In the genomic region with DNA sequence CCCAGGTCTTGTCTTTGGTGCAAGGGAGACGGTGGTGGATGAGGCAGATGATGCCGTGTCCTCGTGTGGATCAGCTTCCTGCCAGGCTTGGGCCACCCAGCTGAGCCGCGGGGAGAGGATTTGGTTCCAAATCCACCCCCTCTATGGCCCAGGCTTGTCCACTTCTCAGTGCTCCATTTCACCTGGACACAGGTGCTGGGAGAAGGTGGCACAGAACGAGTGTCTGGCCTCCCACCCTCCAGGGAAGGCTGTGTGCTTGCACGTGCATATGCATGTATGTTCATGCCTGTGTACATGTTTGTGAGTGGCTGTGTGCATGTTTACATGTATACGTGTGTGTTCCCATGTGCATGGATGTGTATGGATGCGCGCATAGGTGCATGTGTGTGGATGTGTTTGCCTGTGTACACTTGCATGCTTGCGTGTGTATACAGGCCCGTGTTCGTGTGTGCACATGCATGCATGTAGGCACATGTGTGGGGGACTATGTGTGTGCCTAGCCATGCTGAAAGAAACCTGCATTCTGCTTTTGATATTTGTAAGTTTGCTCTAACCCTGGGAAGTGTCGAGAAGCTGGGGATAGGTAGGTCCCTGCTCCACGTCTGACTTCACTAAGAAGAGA, we compare ENCODE assay signal across 25 cellular contexts.
DNase-seq lines count a peak whose midpoint lies in the region; ATAC-seq, FAIRE-seq and TF ChIP-seq lines count a peak whose summit lies in the region.
"Had no signal": no experiment of that assay in that cellular context is flagged by ENCODE, and none has a peak within 500 bp of the region (broad histone marks: within the 10 kb centered on the region; RNA-seq: fewer than 3 reads in every experiment).

No MANE protein-coding gene starts in this region.

- no peaks in the 10 kb centered on the region for H3K4me1 ChIP-seq in RWPE2 (ENCODE audit: insufficient read depth, poor library complexity, severe bottlenecking)
- peaks cover 17% of the 10 kb centered on the region for H3K4me1 ChIP-seq in HepG2 (ENCODE audit: insufficient read depth, low read length)
- peaks cover 0 to 4% (median 0%) of the 10 kb centered on the region in 6 donors for H3K4me1 ChIP-seq in spleen
- H3K4me1 ChIP-seq in effector memory CD4-positive, alpha-beta T cell (ENCODE audit: control insufficient read depth, insufficient read depth, low read length, poor library complexity, severe bottlenecking) = no peaks in the 10 kb centered on the region
- H3K4me1 ChIP-seq: Caco-2 had no signal

- no peak overlapping the region for H3K4me3 ChIP-seq in RWPE2 (ENCODE audit: severe bottlenecking)
- no peak overlapping the region for H3K4me3 ChIP-seq in HepG2 (replicated peaks in 1 of 3; ENCODE audit: insufficient read depth in 1 of 3, low read depth in 2 of 3, low read length in 3 of 3)
- no peak overlapping the region for H3K4me3 ChIP-seq in spleen
- no peak overlapping the region for H3K4me3 ChIP-seq in effector memory CD4-positive, alpha-beta T cell (ENCODE audit: insufficient read depth, low read depth, low read length, poor library complexity, severe bottlenecking)
- H3K4me3 ChIP-seq: PC-9 had no signal

- intact Hi-C loops in HepG2 (cut with micrococcal nuclease; ENCODE audit: unreplicated experiment) = no loop called here
- intact Hi-C loops in spleen (cut with DNase I; ENCODE audit: low total_unique reads) = no loop called here

- H3K27me3 ChIP-seq in RWPE2 (ENCODE audit: insufficient read depth, poor library complexity, severe bottlenecking) (peaks cover 18% of the 10 kb centered on the region), HepG2 (ENCODE audit: control insufficient read depth in 1 of 2, insufficient read depth in 2 of 2, low read length in 2 of 2) (peaks cover 0 to 6% of the 10 kb centered on the region in 2 experiments; a peak in 1 of 5 replicates), spleen (replicated peaks in 1 of 7) (peaks cover 0 to 9% (median 0%) of the 10 kb centered on the region in 7 donors)
- H3K27me3 ChIP-seq in effector memory CD4-positive, alpha-beta T cell (replicated peaks; ENCODE audit: control insufficient read depth, insufficient read depth, low read length, poor library complexity, severe bottlenecking) = no peaks in the 10 kb centered on the region

- CTCF ChIA-PET in HepG2 (lab: Yijun Ruan, JAX; ENCODE audit: low intra/inter-chr PET ratio, low total read pairs) = no interaction called here

- no TSS peak for BruUV-seq in HepG2 (replicated peaks; lab: Mats Ljungman, UMichigan)

- TF ChIP-seq POLR2A in HepG2 (IDR thresholded peaks at IDR 0.05; ENCODE audit: insufficient read depth in 1 of 2, low read depth in 2 of 2, low read length in 2 of 2) (no peak), spleen (IDR thresholded peaks at IDR 0.05) (no peak)

- H4K20me1 ChIP-seq in HepG2 (ENCODE audit: insufficient read depth, low read length) = no peaks in the 10 kb centered on the region

- no peak for TF ChIP-seq CTCF in RWPE2 (IDR thresholded peaks at IDR 0.05; ENCODE audit: poor library complexity, severe bottlenecking)
- no peak for TF ChIP-seq CTCF in HepG2 (CRISPR knock-in tag; IDR thresholded peaks at IDR 0.05)
- TF ChIP-seq CTCF in spleen (IDR thresholded peaks at IDR 0.05 in 8 of 11, conservative IDR thresholded peaks at IDR 0.05 in 3 of 11) = no peak

- H3K4me2 ChIP-seq in HepG2 (ENCODE audit: low read depth, low read length) = no peak overlapping the region
- H3K4me2 ChIP-seq: PC-9 had no signal

- no peak overlapping the region for H2AFZ ChIP-seq in HepG2 (ENCODE audit: low read length)
- H2AFZ ChIP-seq: PC-9 had no signal

- H3K27ac ChIP-seq in RWPE2 (ENCODE audit: poor library complexity, severe bottlenecking) (no peak overlapping the region), HepG2 (ENCODE audit: extremely low read length, insufficient read depth, low read length) (no peak overlapping the region), spleen (no peak overlapping the region)
- H3K27ac ChIP-seq in effector memory CD4-positive, alpha-beta T cell (ENCODE audit: insufficient read depth, low read length, poor library complexity, severe bottlenecking) = no peak overlapping the region
- H3K27ac ChIP-seq: HL-60, PC-9 had no signal

- TF ChIP-seq EP300 in HepG2 (IDR thresholded peaks at IDR 0.05; ENCODE audit: low read depth in 2 of 2, low read length in 2 of 2) (no peak), HepG2 (CRISPR knock-in tag; IDR thresholded peaks at IDR 0.05; ENCODE audit: borderline replicate concordance) (no peak)

- H3K36me3 ChIP-seq in RWPE2 (ENCODE audit: low read depth) (no peaks in the 10 kb centered on the region), HepG2 (replicated peaks in 1 of 2; ENCODE audit: control insufficient read depth in 1 of 2, insufficient read depth in 2 of 2, low read length in 2 of 2) (no peaks in the 10 kb centered on the region), spleen (no peaks in the 10 kb centered on the region)
- no peaks in the 10 kb centered on the region for H3K36me3 ChIP-seq in effector memory CD4-positive, alpha-beta T cell (ENCODE audit: control insufficient read depth, insufficient read depth, low read length)

- no peaks in the 10 kb centered on the region for H3K79me2 ChIP-seq in HepG2 (ENCODE audit: insufficient read depth, low read length)

- in situ Hi-C loops in HepG2 (cut with HindIII; ENCODE audit: extremely low pct_ligation_motif_present, low pct_unique_long_range_greater_than_20kb) = no loop called here

- FAIRE-seq in HTR-8/SVneo (lab: Jason Lieb, UNC) (peak; percentile 49), HepG2 (lab: Jason Lieb, UNC) (no peak)
- FAIRE-seq: G401.6 had no signal

- DNase-seq in HTR-8/SVneo (ENCODE audit: insufficient read length, low spot score) (no peak), RWPE2 (ENCODE audit: low spot score) (peak; percentile 37), HepG2 (ENCODE audit: low spot score) (no peak), spleen (peak; percentile 49), cortex of kidney (lab: John Stamatoyannopoulos, UW) (no peak)
- DNase-seq in activated CD4-positive, alpha-beta T cell treated with anti-CD3 and anti-CD28 coated beads, Interleukin-2, amount 50 U/mL, for 1 hour = no peak
- DNase-seq in effector memory CD4-positive, alpha-beta T cell = no peak
- DNase-seq: C1 segment of cervical spinal cord; CD8-positive, alpha-beta T cell; GOT3; HCEC 1CT; Karpas-422; NCI-H1092; NCI-H1417 treated with DMSO at 0.1 percent for 48 hours; NCI-H1694 treated with DMSO at 0.1 percent for 48 hours; NCI-H2081; NCI-H2227 treated with DMSO at 0.1 percent for 48 hours; NCI-H526 treated with DMSO at 0.1 percent for 48 hours; PC-9; RPMI8226; SHP77 treated with DMSO at 0.1 percent for 48 hours had no signal

- POLR2A ChIA-PET in HepG2 (lab: Yijun Ruan, JAX) = no interaction called here

- TF ChIP-seq RAD21 in HepG2 (CRISPR knock-in tag; IDR thresholded peaks at IDR 0.05) = no peak

- no peaks in the 10 kb centered on the region for H3K9me3 ChIP-seq in RWPE2 (ENCODE audit: severe bottlenecking)
- no peaks in the 10 kb centered on the region for H3K9me3 ChIP-seq in HepG2 (ENCODE audit: low read length)
- no peaks in the 10 kb centered on the region for H3K9me3 ChIP-seq in spleen
- H3K9me3 ChIP-seq in effector memory CD4-positive, alpha-beta T cell (ENCODE audit: control insufficient read depth, low read length) = no peaks in the 10 kb centered on the region

- ATAC-seq in RWPE2 (ENCODE audit: low read depth) (no peak), HepG2 (no peak), HG03045 (IDR thresholded peaks at IDR 0.05; ENCODE audit: unreplicated experiment) (no peak)
- ATAC-seq: CD8-positive, alpha-beta T cell had no signal

- WGBS in HepG2 (ENCODE audit: low lambda C conversion rate) = 36% methylated on average over 15 of the region's 15 CpGs
- WGBS in spleen, 5 donors = 74 to 90% (median 83%) methylated on average over 13 to 15 of the region's 15 CpGs

- H3K9ac ChIP-seq in HepG2 (ENCODE audit: insufficient read depth, low read depth, low read length) = no peak overlapping the region

TF ChIP-seq in HepG2, 621 proteins besides CTCF, POLR2A, EP300 and RAD21:
- TF ChIP-seq, protein P1, sequence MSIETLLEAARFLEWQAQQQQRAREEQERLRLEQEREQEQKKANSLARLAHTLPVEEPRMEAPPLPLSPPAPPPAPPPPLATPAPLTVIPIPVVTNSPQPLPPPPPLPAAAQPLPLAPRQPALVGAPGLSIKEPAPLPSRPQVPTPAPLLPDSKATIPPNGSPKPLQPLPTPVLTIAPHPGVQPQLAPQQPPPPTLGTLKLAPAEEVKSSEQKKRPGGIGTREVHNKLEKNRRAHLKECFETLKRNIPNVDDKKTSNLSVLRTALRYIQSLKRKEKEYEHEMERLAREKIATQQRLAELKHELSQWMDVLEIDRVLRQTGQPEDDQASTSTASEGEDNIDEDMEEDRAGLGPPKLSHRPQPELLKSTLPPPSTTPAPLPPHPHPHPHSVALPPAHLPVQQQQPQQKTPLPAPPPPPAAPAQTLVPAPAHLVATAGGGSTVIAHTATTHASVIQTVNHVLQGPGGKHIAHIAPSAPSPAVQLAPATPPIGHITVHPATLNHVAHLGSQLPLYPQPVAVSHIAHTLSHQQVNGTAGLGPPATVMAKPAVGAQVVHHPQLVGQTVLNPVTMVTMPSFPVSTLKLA (IDR thresholded peaks at IDR 0.05) = peak; percentile 64
- TF ChIP-seq CCAR2 (optimal IDR thresholded peaks at IDR 0.05; ENCODE audit: low read depth, low read length) = no peak

Comparison
In these comparisons a context has a peak if more than half of its experiments do, and no peak if none do; other contexts are left out.
1. DNase-seq: peak in RWPE2 (single experiment) and spleen (single experiment); none in HTR-8/SVneo (single experiment), HepG2 (single experiment), cortex of kidney (single experiment), activated CD4-positive, alpha-beta T cell treated with anti-CD3 and anti-CD28 coated beads, Interleukin-2, amount 50 U/mL, for 1 hour (single experiment) and effector memory CD4-positive, alpha-beta T cell (0 of 3).